In the genomic region with DNA sequence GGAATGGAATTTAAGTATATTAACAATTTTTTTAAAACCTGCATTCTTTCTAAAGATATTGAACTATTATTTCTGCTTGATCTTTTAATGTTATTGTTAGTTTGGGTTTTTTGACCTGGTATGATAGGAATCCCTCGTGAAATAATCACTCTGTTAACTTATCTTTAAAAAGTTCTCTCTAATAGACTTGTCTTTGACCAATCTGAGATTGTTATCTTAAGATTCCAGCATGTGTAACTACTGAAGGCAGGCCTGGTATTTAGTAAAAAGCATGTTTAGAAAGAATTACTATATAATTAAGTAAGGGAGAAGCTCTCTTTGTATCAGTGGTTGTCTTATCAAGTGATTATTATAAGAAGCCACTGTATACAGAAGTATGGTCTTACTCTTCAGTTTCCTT, we compare ENCODE assay signal across 37 cellular contexts. TPM values are rescaled to one million over a fixed set of nuclear protein-coding genes. Genes with fewer than 3 reads are reported as not detected.
"Had no signal": no experiment of that assay in that cellular context is flagged by ENCODE, and none has a peak within 500 bp of the region (broad histone marks: within the 10 kb centered on the region; RNA-seq: fewer than 3 reads in every experiment).

No MANE protein-coding gene starts in this region.

- H3K27me3 ChIP-seq: cardiac muscle cell, Peyer's patch had no signal

- ATAC-seq: activated CD8-positive, alpha-beta memory T cell treated with anti-CD3 and anti-CD28 coated beads, Interleukin-2, amount 10 ng/mL, durations not matched to agents 7 days and 5 days; activated naive CD8-positive, alpha-beta T cell treated with anti-CD3 and anti-CD28 coated beads, Interleukin-2, amount 50 U/mL, for 24 hours; PC-3 had no signal

- H3K4me3 Mint-ChIP-seq: activated B cell treated with CpG ODN at 0.5 μM for 24 hours; activated CD4-positive, alpha-beta memory T cell treated with anti-CD3 and anti-CD28 coated beads for 36 hours; activated CD8-positive, alpha-beta memory T cell treated with anti-CD3 and anti-CD28 coated beads, Interleukin-2, amount 10 ng/mL, durations not matched to agents 7 days and 5 days; activated naive CD4-positive, alpha-beta T cell treated with anti-CD3 and anti-CD28 coated beads, Interleukin-2, amount 10 ng/mL, durations not matched to agents 7 days and 5 days; activated naive CD8-positive, alpha-beta T cell; activated naive CD8-positive, alpha-beta T cell treated with anti-CD3 and anti-CD28 coated beads, Interleukin-2, amount 50 U/mL, for 24 hours; IgD-negative memory B cell had no signal

- H3K36me3 ChIP-seq: cardiac muscle cell, Peyer's patch, SJSA1 had no signal

- H3K4me3 ChIP-seq: cardiac muscle cell, Peyer's patch, SJSA1 had no signal

- H3K27ac Mint-ChIP-seq: activated B cell treated with CpG ODN at 0.5 μM for 24 hours; activated CD4-positive, alpha-beta memory T cell treated with anti-CD3 and anti-CD28 coated beads for 36 hours; activated CD8-positive, alpha-beta memory T cell treated with anti-CD3 and anti-CD28 coated beads, Interleukin-2, amount 10 ng/mL, durations not matched to agents 7 days and 5 days; activated naive CD4-positive, alpha-beta T cell treated with anti-CD3 and anti-CD28 coated beads, Interleukin-2, amount 10 ng/mL, durations not matched to agents 7 days and 5 days; activated naive CD8-positive, alpha-beta T cell; activated naive CD8-positive, alpha-beta T cell treated with anti-CD3 and anti-CD28 coated beads, Interleukin-2, amount 50 U/mL, for 24 hours; IgD-negative memory B cell had no signal

- H3K27ac ChIP-seq: cardiac muscle cell, Peyer's patch, SJSA1, VCaP had no signal

- H3K36me3 Mint-ChIP-seq: activated naive CD4-positive, alpha-beta T cell treated with anti-CD3 and anti-CD28 coated beads, Interleukin-2, amount 10 ng/mL, durations not matched to agents 7 days and 5 days had no signal

- H3K27me3 Mint-ChIP-seq: activated CD4-positive, alpha-beta memory T cell treated with anti-CD3 and anti-CD28 coated beads for 36 hours; activated CD8-positive, alpha-beta memory T cell treated with anti-CD3 and anti-CD28 coated beads, Interleukin-2, amount 10 ng/mL, durations not matched to agents 7 days and 5 days; activated naive CD4-positive, alpha-beta T cell treated with anti-CD3 and anti-CD28 coated beads, Interleukin-2, amount 10 ng/mL, durations not matched to agents 7 days and 5 days; IgD-negative memory B cell had no signal

- H3K9me3 ChIP-seq: Peyer's patch, SJSA1 had no signal

- DNase-seq: activated B cell treated with CpG ODN at 0.5 μM for 24 hours; activated CD4-positive, alpha-beta memory T cell treated with anti-CD3 and anti-CD28 coated beads for 36 hours; activated CD4-positive, alpha-beta T cell treated with anti-CD3 and anti-CD28 coated beads for 4 hours; activated CD4-positive, alpha-beta T cell treated with anti-CD3 and anti-CD28 coated beads, Interleukin-2, amount 50 U/mL, for 1 hour; activated CD4-positive, CD25-positive, alpha-beta regulatory T cell treated with anti-CD3 and anti-CD28 coated beads, Interleukin-2, amount 50 U/mL, for 72 hours; activated CD8-positive, alpha-beta memory T cell treated with anti-CD3 and anti-CD28 coated beads, Interleukin-2, amount 10 ng/mL, durations not matched to agents 7 days and 5 days; activated CD8-positive, alpha-beta memory T cell treated with anti-CD3 and anti-CD28 coated beads, Interleukin-2, amount 50 U/mL, for 48 hours; activated effector memory CD4-positive, alpha-beta T cell treated with Interleukin-2 at 50 U/mL for 16 hours; activated naive CD4-positive, alpha-beta T cell treated with anti-CD3 and anti-CD28 coated beads, Interleukin-2, amount 10 ng/mL, durations not matched to agents 7 days and 5 days; activated naive CD8-positive, alpha-beta T cell treated with anti-CD3 and anti-CD28 coated beads, Interleukin-2, amount 50 U/mL, for 24 hours; activated T-cell treated with anti-CD3 and anti-CD28 coated beads, Interleukin-2, amount 50 U/mL, for 48 hours; amniotic stem cell; aorta; Karpas-422; KBM-7; NCI-H1048; NCI-H1105 treated with DMSO at 0.1 percent for 48 hours; NCI-H1436 treated with DMSO at 0.1 percent for 48 hours; NCI-H1694 treated with DMSO at 0.1 percent for 48 hours; NCI-H2029; NCI-H2171; NCI-H510A; NCI-H526; NK-92 treated with Interleukin-12 subunit alpha and Interleukin-12 subunit beta, amount 100 ng/mL, for 24 hours; PC-3; Peyer's patch; RPMI8226; SHP77 treated with DMSO at 0.1 percent for 48 hours; SW 1271; T-helper 1 cell; T-helper 2 cell; T-helper 9 cell had no signal

- H3K9me3 Mint-ChIP-seq: activated B cell treated with CpG ODN at 0.5 μM for 24 hours; activated CD4-positive, alpha-beta memory T cell treated with anti-CD3 and anti-CD28 coated beads for 36 hours; activated naive CD4-positive, alpha-beta T cell treated with anti-CD3 and anti-CD28 coated beads, Interleukin-2, amount 10 ng/mL, durations not matched to agents 7 days and 5 days; activated naive CD8-positive, alpha-beta T cell treated with anti-CD3 and anti-CD28 coated beads, Interleukin-2, amount 50 U/mL, for 24 hours; IgD-negative memory B cell had no signal

- H3K4me1 ChIP-seq: Peyer's patch had no signal

RNA-seq across cellular contexts. Expression of gene TMTC2, which starts 4.8 kb away (rescaled TPM):
- polyA plus RNA-seq: IgD-negative memory B cell had no signal
